8 cellular contexts compared by ENCODE assay signal in the genomic region with DNA sequence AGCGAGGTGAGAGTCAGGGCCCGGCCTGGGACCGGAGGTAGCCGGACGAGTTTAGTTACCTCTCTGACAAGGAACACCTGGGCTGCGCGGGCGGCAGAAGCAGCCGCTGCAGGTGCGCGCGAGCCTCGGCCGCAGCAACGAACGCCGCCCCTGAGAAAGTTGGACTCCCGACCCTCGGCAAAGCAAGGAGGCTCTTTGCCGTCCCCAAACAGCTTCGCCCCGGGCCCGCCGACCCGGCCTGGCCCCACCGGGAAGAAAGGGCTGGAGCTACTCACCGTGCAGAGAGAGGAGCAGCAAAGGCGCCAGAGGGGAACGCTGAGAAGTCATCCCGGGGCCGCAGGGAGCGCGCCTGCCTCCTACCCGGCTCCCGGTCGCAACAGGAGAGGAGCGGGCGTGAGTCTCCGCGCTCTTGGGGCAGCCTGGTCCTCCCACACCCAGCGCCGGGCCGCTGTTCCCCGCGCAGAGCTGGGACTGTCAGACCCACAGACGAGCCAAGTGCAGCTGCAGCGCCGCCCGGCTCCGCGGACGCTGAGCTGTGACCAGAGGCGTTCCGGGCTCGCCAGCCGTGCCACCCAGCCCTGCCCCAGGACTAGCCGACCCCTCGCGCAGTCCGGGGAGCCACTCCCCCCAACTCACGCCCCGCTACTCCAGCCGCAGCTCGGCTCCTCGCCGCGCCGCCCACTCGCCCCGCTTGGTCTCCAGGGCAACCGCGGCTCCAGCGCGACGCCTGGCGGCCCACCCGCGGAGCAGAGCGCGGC. TPM values are rescaled to one million over a fixed set of nuclear protein-coding genes. Genes with fewer than 3 reads are reported as not detected.
DNase-seq lines count a peak whose midpoint lies in the region; ATAC-seq and TF ChIP-seq lines count a peak whose summit lies in the region.

Gene IGSF11 (minus strand): TSS at position 591 of the 758 bp plus-strand sequence. CDS start 264 bp downstream, at position 327.

- H3K9me3 Mint-ChIP-seq in activated T-cell treated with anti-CD3 and anti-CD28 coated beads, Interleukin-2, amount 50 U/mL, for 72 hours, result no peaks in the 10 kb centered on the region
- H3K9me3 Mint-ChIP-seq in natural killer cell treated with Interleukin-12 subunit alpha and Interleukin-12 subunit beta and Interleukin-15 and Interleukin-18, amount 100 ng/mL, for 72 hours, result no peaks in the 10 kb centered on the region

- peaks cover 45% of the 10 kb centered on the region for H3K27me3 Mint-ChIP-seq in activated T-cell treated with anti-CD3 and anti-CD28 coated beads, Interleukin-2, amount 50 U/mL, for 72 hours (ENCODE audit: low read depth)
- H3K27me3 Mint-ChIP-seq in natural killer cell treated with Interleukin-12 subunit alpha and Interleukin-12 subunit beta and Interleukin-15 and Interleukin-18, amount 100 ng/mL, for 72 hours, result peaks cover 42 to 54% of the 10 kb centered on the region in 2 donors

- DNase-seq in CD1c-positive myeloid dendritic cell (ENCODE audit: extremely low spot score) (peak; percentile 53), NT2/D1 (ENCODE audit: low read depth, low spot score) (peak; percentile 33), fibroblast of lung (ENCODE audit: low read depth in 2 of 2) (peak; percentile 26 to 55)
- peak; percentile 79 to 80 for DNase-seq in activated T-cell treated with anti-CD3 and anti-CD28 coated beads, Interleukin-2, amount 50 U/mL, for 72 hours
- no peak for DNase-seq in natural killer cell treated with Interleukin-12 subunit alpha and Interleukin-12 subunit beta and Interleukin-15 and Interleukin-18, amount 100 ng/mL, for 72 hours (ENCODE audit: low spot score)
- peak; percentile 55 for DNase-seq in stimulated activated naive CD4-positive, alpha-beta T cell treated with Interleukin-2 at 50 U/mL for 16 hours (lab: John Stamatoyannopoulos, UW)

- peak in 1 of 2 donors; percentile 13 for TF ChIP-seq CTCF in fibroblast of lung (conservative IDR thresholded peaks at IDR 0.05 in 1 of 2, IDR thresholded peaks at IDR 0.05 in 1 of 2; ENCODE audit: low read depth in 1 of 2, low read length in 2 of 2)

- ATAC-seq in GM19351 (IDR thresholded peaks at IDR 0.05; ENCODE audit: unreplicated experiment), result peak; percentile 94
- ATAC-seq in HG03460 (IDR thresholded peaks at IDR 0.05; ENCODE audit: unreplicated experiment), result peak; percentile 93
- ATAC-seq in activated T-cell treated with anti-CD3 and anti-CD28 coated beads, Interleukin-2, amount 50 U/mL, for 72 hours (replicated peaks in 1 of 2), result peak; percentile 94 to 95
- ATAC-seq in natural killer cell treated with Interleukin-12 subunit alpha and Interleukin-12 subunit beta and Interleukin-15 and Interleukin-18, amount 100 ng/mL, for 72 hours, result peak; percentile 86 to 91

- no peak within 1 kb of the TSS for H3K27ac ChIP-seq in fibroblast of lung (ENCODE audit: insufficient read depth, low read length)

- peak within 1 kb of the TSS; percentile 73 for H3K4me3 ChIP-seq in NT2/D1 (ENCODE audit: insufficient read length, low read depth)
- peak within 1 kb of the TSS; percentile 46 to 58 (median 53) for H3K4me3 ChIP-seq in fibroblast of lung (replicated peaks in 1 of 4; ENCODE audit: control extremely low read depth in 1 of 4, insufficient read depth in 1 of 4, low read depth in 3 of 4, low read length in 4 of 4)

- H3K27ac Mint-ChIP-seq in activated T-cell treated with anti-CD3 and anti-CD28 coated beads, Interleukin-2, amount 50 U/mL, for 72 hours, result peak within 1 kb of the TSS; percentile 77
- no peak within 1 kb of the TSS for H3K27ac Mint-ChIP-seq in natural killer cell treated with Interleukin-12 subunit alpha and Interleukin-12 subunit beta and Interleukin-15 and Interleukin-18, amount 100 ng/mL, for 72 hours

- H3K4me1 ChIP-seq in NT2/D1 (ENCODE audit: insufficient read depth, insufficient read length) (no peaks in the 10 kb centered on the region), fibroblast of lung (ENCODE audit: control insufficient read depth, extremely low read depth, insufficient read depth, low read length) (no peaks in the 10 kb centered on the region)

- H2AFZ ChIP-seq in fibroblast of lung (ENCODE audit: low read length), result peak within 1 kb of the TSS; percentile 70

- no peaks in the 10 kb centered on the region for H4K20me1 ChIP-seq in fibroblast of lung (ENCODE audit: control insufficient read depth, extremely low read depth, insufficient read depth, low read length)

- H3K27me3 ChIP-seq in NT2/D1 (ENCODE audit: insufficient read depth, insufficient read length) (peaks cover 37% of the 10 kb centered on the region), fibroblast of lung (ENCODE audit: control insufficient read depth, insufficient read depth, low read length) (peaks cover 12% of the 10 kb centered on the region)

- H3K4me3 Mint-ChIP-seq in activated T-cell treated with anti-CD3 and anti-CD28 coated beads, Interleukin-2, amount 50 U/mL, for 72 hours, result peak within 1 kb of the TSS; percentile 92 to 97
- peak within 1 kb of the TSS; percentile 64 for H3K4me3 Mint-ChIP-seq in natural killer cell treated with Interleukin-12 subunit alpha and Interleukin-12 subunit beta and Interleukin-15 and Interleukin-18, amount 100 ng/mL, for 72 hours

- H3K36me3 ChIP-seq in NT2/D1 (ENCODE audit: insufficient read depth, insufficient read length, low read length), result no peaks in the 10 kb centered on the region
- no peaks in the 10 kb centered on the region for H3K36me3 ChIP-seq in fibroblast of lung (ENCODE audit: control insufficient read depth, insufficient read depth, low read length)

- no peaks in the 10 kb centered on the region for H3K9me3 ChIP-seq in NT2/D1 (ENCODE audit: insufficient read depth, low read length)
- no peaks in the 10 kb centered on the region for H3K9me3 ChIP-seq in fibroblast of lung (ENCODE audit: control insufficient read depth, insufficient read depth, low read depth, low read length)

- H3K36me3 Mint-ChIP-seq in activated T-cell treated with anti-CD3 and anti-CD28 coated beads, Interleukin-2, amount 50 U/mL, for 72 hours (ENCODE audit: insufficient read depth in 2 of 2), result peaks cover 0 to 2% of the 10 kb centered on the region in 2 donors
- H3K36me3 Mint-ChIP-seq in natural killer cell treated with Interleukin-12 subunit alpha and Interleukin-12 subunit beta and Interleukin-15 and Interleukin-18, amount 100 ng/mL, for 72 hours, result no peaks in the 10 kb centered on the region

- H3K79me2 ChIP-seq in fibroblast of lung (ENCODE audit: control insufficient read depth, insufficient read depth, low read length), result no peaks in the 10 kb centered on the region

- H3K4me1 Mint-ChIP-seq in activated T-cell treated with anti-CD3 and anti-CD28 coated beads, Interleukin-2, amount 50 U/mL, for 72 hours (ENCODE audit: low read depth), result no peaks in the 10 kb centered on the region
- peaks cover 3 to 7% of the 10 kb centered on the region in 2 donors for H3K4me1 Mint-ChIP-seq in natural killer cell treated with Interleukin-12 subunit alpha and Interleukin-12 subunit beta and Interleukin-15 and Interleukin-18, amount 100 ng/mL, for 72 hours (ENCODE audit: low read depth in 2 of 2)

- H3K9ac ChIP-seq in NT2/D1 (ENCODE audit: insufficient read length, low read depth) (peak within 1 kb of the TSS; percentile 80), fibroblast of lung (ENCODE audit: insufficient read depth, low read length) (no peak within 1 kb of the TSS)

- peak within 1 kb of the TSS; percentile 80 for H3K4me2 ChIP-seq in fibroblast of lung (ENCODE audit: extremely low read depth, insufficient read depth, low read length)

RNA-seq across cellular contexts. Expression of gene IGSF11, which starts in this region (rescaled TPM):
- total RNA-seq in activated T-cell treated with anti-CD3 and anti-CD28 coated beads, Interleukin-2, amount 50 U/mL, for 72 hours, result under 1 TPM in 1 of 2 donors, not detected in 1; 0.19 TPM
- total RNA-seq in fibroblast of lung, result under 0.01 and 0.26 TPM in 2 replicates
- polyA plus RNA-seq in fibroblast of lung, result not detected in 2 replicates
- not detected in 2 replicates for polyA plus RNA-seq in fibroblast of lung (2012)
- polyA minus RNA-seq in fibroblast of lung (ENCODE audit: low replicate concordance), result not detected in 2 replicates
- under 1 TPM; 0.17 to 0.33 TPM for total RNA-seq in natural killer cell treated with Interleukin-12 subunit alpha and Interleukin-12 subunit beta and Interleukin-15 and Interleukin-18, amount 100 ng/mL, for 72 hours

Comparison
In these comparisons a context has a peak if more than half of its experiments do, and no peak if none do; other contexts are left out.
1. Peak in DNase-seq and ATAC-seq in activated T-cell treated with anti-CD3 and anti-CD28 coated beads, Interleukin-2, amount 50 U/mL, for 72 hours; RNA of the gene not detected or under 1 TPM.
2. Peak in DNase-seq, H3K4me3 ChIP-seq and H3K4me2 ChIP-seq in fibroblast of lung; RNA of the gene not detected or under 1 TPM.
3. Peak in ATAC-seq in natural killer cell treated with Interleukin-12 subunit alpha and Interleukin-12 subunit beta and Interleukin-15 and Interleukin-18, amount 100 ng/mL, for 72 hours; RNA of the gene not detected or under 1 TPM.